ENCODE assay signal across 21 cellular contexts in the genomic region with DNA sequence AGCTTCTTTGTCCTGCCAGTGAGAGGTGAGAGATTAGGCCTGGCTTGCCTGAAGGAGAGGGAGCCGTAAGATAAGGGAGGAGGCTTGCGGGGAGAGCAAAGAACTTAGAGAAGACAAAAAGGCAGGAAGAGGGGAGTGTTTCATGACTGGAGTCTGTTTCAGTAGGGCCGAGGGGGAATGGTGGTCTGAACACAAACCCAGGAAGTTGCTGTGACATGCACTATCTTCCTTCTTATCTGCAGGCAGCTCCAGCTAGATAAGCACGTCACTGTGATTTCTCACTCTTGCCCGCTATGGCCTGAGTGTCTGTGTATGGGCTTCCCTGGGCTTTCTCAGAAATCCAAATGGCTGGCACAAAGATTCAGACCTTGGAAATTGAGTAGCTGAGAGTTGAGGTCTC.
DNase-seq lines count a peak whose midpoint lies in the region; ATAC-seq and TF ChIP-seq lines count a peak whose summit lies in the region.
"Had no signal": no experiment of that assay in that cellular context is flagged by ENCODE, and none has a peak within 500 bp of the region (broad histone marks: within the 10 kb centered on the region; RNA-seq: fewer than 3 reads in every experiment).

No MANE protein-coding gene starts in this region.

- H3K27me3 Mint-ChIP-seq in Caco-2 (ENCODE audit: insufficient read depth, unreplicated experiment) (peaks cover 4% of the 10 kb centered on the region), endothelial cell (ENCODE audit: unreplicated experiment) (peaks cover 3% of the 10 kb centered on the region), nephron (ENCODE audit: low read depth) (peaks cover 5% of the 10 kb centered on the region), progenitor cell of endocrine pancreas (peaks cover 5% of the 10 kb centered on the region)

- H3K27me3 ChIP-seq in Caco-2 (replicated peaks; ENCODE audit: control insufficient read depth, insufficient read depth, low read length): peaks cover 2% of the 10 kb centered on the region
- H3K27me3 ChIP-seq: BE2C, SJSA1 had no signal

- H3K27ac Mint-ChIP-seq in Caco-2 (ENCODE audit: unreplicated experiment) (peak overlapping the region; percentile 3), endothelial cell (ENCODE audit: unreplicated experiment) (peak overlapping the region; percentile 88), nephron (peak overlapping the region; percentile 4 to 63 (median 19)), progenitor cell of endocrine pancreas (no peak overlapping the region)
- H3K27ac Mint-ChIP-seq: CD4-positive, alpha-beta T cell had no signal

- no peaks in the 10 kb centered on the region for H3K36me3 Mint-ChIP-seq in Caco-2 (ENCODE audit: insufficient read depth, unreplicated experiment)
- no peaks in the 10 kb centered on the region for H3K36me3 Mint-ChIP-seq in endothelial cell (ENCODE audit: low read depth, unreplicated experiment)
- H3K36me3 Mint-ChIP-seq in nephron (ENCODE audit: low read depth): no peaks in the 10 kb centered on the region
- H3K36me3 Mint-ChIP-seq in progenitor cell of endocrine pancreas (ENCODE audit: insufficient read depth): no peaks in the 10 kb centered on the region

- no peaks in the 10 kb centered on the region for H3K4me1 Mint-ChIP-seq in Caco-2 (ENCODE audit: low read depth, unreplicated experiment)
- peaks cover 14% of the 10 kb centered on the region for H3K4me1 Mint-ChIP-seq in endothelial cell (ENCODE audit: unreplicated experiment)
- peaks cover 6% of the 10 kb centered on the region for H3K4me1 Mint-ChIP-seq in nephron
- H3K4me1 Mint-ChIP-seq in progenitor cell of endocrine pancreas (ENCODE audit: low read depth): peaks cover 16% of the 10 kb centered on the region

- H3K9me3 Mint-ChIP-seq in Caco-2 (ENCODE audit: unreplicated experiment) (no peaks in the 10 kb centered on the region), endothelial cell (ENCODE audit: unreplicated experiment) (no peaks in the 10 kb centered on the region), nephron (no peaks in the 10 kb centered on the region), progenitor cell of endocrine pancreas (ENCODE audit: low read depth) (no peaks in the 10 kb centered on the region)
- H3K9me3 Mint-ChIP-seq: CD4-positive, alpha-beta T cell had no signal

- H3K9me3 ChIP-seq in Caco-2: no peaks in the 10 kb centered on the region
- H3K9me3 ChIP-seq: A549, BE2C, HAP-1, SJSA1 had no signal

- TF ChIP-seq CTCF in Caco-2 (IDR thresholded peaks at IDR 0.05; ENCODE audit: insufficient read depth in 1 of 2, low read depth in 1 of 2, low read length in 1 of 2, severe bottlenecking in 1 of 2, unreplicated experiment in 1 of 2) (no peak), endothelial cell (IDR thresholded peaks at IDR 0.05; ENCODE audit: unreplicated experiment) (no peak), nephron (IDR thresholded peaks at IDR 0.05; ENCODE audit: unreplicated experiment in 3 of 3) (no peak), progenitor cell of endocrine pancreas (IDR thresholded peaks at IDR 0.05; ENCODE audit: unreplicated experiment) (no peak)

- CTCF ChIA-PET in Caco-2 (lab: Charles Lee): no interaction called here

- ATAC-seq in HG02571 (IDR thresholded peaks at IDR 0.05; ENCODE audit: unreplicated experiment): no peak
- ATAC-seq in activated CD4-positive, CD25-positive, alpha-beta regulatory T cell treated with anti-CD3 and anti-CD28 coated beads, Interleukin-2, amount 50 U/mL, for 24 hours: no peak
- ATAC-seq: A549, Panc1 had no signal

- H3K4me3 Mint-ChIP-seq in Caco-2 (ENCODE audit: unreplicated experiment) (no peak overlapping the region), endothelial cell (ENCODE audit: unreplicated experiment) (no peak overlapping the region), nephron (no peak overlapping the region), progenitor cell of endocrine pancreas (ENCODE audit: low read depth) (no peak overlapping the region)
- H3K4me3 Mint-ChIP-seq: CD4-positive, alpha-beta T cell had no signal

- no peak for DNase-seq in Caco-2
- peak; percentile 54 for DNase-seq in Jurkat, Clone E6-1 (ENCODE audit: low read depth, low spot score)
- DNase-seq in endothelial cell (ENCODE audit: low spot score): no peak
- no peak for DNase-seq in progenitor cell of endocrine pancreas (ENCODE audit: low spot score, unreplicated experiment)
- DNase-seq in NCI-H2029 (lab: John Stamatoyannopoulos, UW): no peak
- DNase-seq: BE2C; CD4-positive, alpha-beta T cell; NCI-H1105; NCI-H146; NCI-H2029 treated with DMSO at 0.1 percent for 48 hours; NCI-H226; NCI-H510A treated with DMSO at 0.1 percent for 48 hours; NCI-H748 treated with DMSO at 0.1 percent for 48 hours; SW 1271 had no signal

- H3K36me3 ChIP-seq in Caco-2 (ENCODE audit: control insufficient read depth, insufficient read depth, low read length): no peaks in the 10 kb centered on the region
- H3K36me3 ChIP-seq: BE2C, HAP-1, SJSA1 had no signal

- no peak overlapping the region for H3K4me3 ChIP-seq in Caco-2 (ENCODE audit: low read depth, low read length)
- no peak overlapping the region for H3K4me3 ChIP-seq in Jurkat, Clone E6-1 (ENCODE audit: low read length)
- H3K4me3 ChIP-seq: A549, HAP-1, SJSA1 had no signal

- H3K4me1 ChIP-seq in Caco-2: peaks cover 8% of the 10 kb centered on the region
- H3K4me1 ChIP-seq: A549, HAP-1, SJSA1 had no signal

- BruUV-seq in Caco-2 (replicated peaks; lab: Mats Ljungman, UMichigan): no TSS peak

- intact Hi-C loops in Caco-2 (cut with micrococcal nuclease; ENCODE audit: unreplicated experiment): no loop called here

- POLR2A ChIA-PET in Caco-2 (lab: Charles Lee): no interaction called here
